8 cellular contexts compared by ENCODE assay signal in the genomic region with DNA sequence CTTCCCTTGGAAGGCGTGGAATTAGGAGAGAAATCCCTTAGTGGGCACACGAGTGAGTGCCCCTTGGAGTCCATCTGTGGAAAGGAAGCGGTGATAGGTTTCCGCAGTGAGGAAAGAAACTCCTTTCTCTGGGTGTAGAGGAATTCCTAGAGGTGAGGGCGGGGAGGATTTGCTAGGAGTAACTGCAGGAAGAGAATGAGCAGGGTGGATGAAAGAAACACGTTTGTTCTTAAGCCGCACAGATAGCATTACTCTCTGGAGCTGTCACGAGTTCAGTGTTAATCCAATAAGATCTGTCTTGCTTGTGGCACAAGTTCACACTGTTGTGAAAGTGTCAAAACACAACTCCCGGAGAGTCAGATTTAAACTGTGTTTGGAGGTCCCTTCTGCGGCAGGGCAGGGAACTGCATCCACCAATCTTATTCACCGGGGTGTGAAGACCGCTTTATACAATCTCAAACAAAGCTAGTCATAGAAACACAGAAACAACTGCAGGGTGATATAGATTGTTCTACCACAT. TPM values are rescaled to one million over a fixed set of nuclear protein-coding genes. Genes with fewer than 3 reads are reported as not detected.
DNase-seq lines count a peak whose midpoint lies in the region; ATAC-seq and TF ChIP-seq lines count a peak whose summit lies in the region.

No MANE protein-coding gene starts in this region.

- H3K4me3 Mint-ChIP-seq in activated T-helper 2 cell treated with anti-CD3 and anti-CD28 coated beads, Interferon-gamma antibody, Interleukin-2, Interleukin-4, amounts not matched to agents 10 μg/mL and 5 μg/mL and 100 μg/mL, durations not matched to agents 14 hours and 24 hours and 36 hours (ENCODE audit: low read depth): peak overlapping the region; percentile 62

- H3K4me1 ChIP-seq in ES-I3 (ENCODE audit: insufficient read depth, low read length) (no peaks in the 10 kb centered on the region), cardiac muscle cell (ENCODE audit: low read depth) (no peaks in the 10 kb centered on the region)

- H3K4me3 ChIP-seq in cardiac muscle cell: peak overlapping the region; percentile 15

- H3K27ac ChIP-seq in cardiac muscle cell: no peak overlapping the region

- peak overlapping the region; percentile 36 for H3K27ac Mint-ChIP-seq in activated T-helper 2 cell treated with anti-CD3 and anti-CD28 coated beads, Interferon-gamma antibody, Interleukin-2, Interleukin-4, amounts not matched to agents 10 μg/mL and 5 μg/mL and 100 μg/mL, durations not matched to agents 14 hours and 24 hours and 36 hours

- peak; percentile 81 for DNase-seq in GM20000 (ENCODE audit: low spot score)
- peak; percentile 28 for DNase-seq in activated T-helper 2 cell treated with anti-CD3 and anti-CD28 coated beads, Interferon-gamma antibody, Interleukin-2, Interleukin-4, amounts not matched to agents 10 μg/mL and 5 μg/mL and 100 μg/mL, durations not matched to agents 14 hours and 24 hours and 36 hours (ENCODE audit: low spot score)
- DNase-seq in cardiac muscle cell (ENCODE audit: low read depth in 1 of 2, low spot score in 1 of 2): peak; percentile 39 to 85
- peak; percentile 34 for DNase-seq in pons (ENCODE audit: low spot score)
- no peak for DNase-seq in NCI-H510A treated with DMSO at 0.1 percent for 48 hours (lab: John Stamatoyannopoulos, UW)
- DNase-seq in 8988T: no peak

- peaks cover 62% of the 10 kb centered on the region for H3K27me3 Mint-ChIP-seq in activated T-helper 2 cell treated with anti-CD3 and anti-CD28 coated beads, Interferon-gamma antibody, Interleukin-2, Interleukin-4, amounts not matched to agents 10 μg/mL and 5 μg/mL and 100 μg/mL, durations not matched to agents 14 hours and 24 hours and 36 hours (ENCODE audit: low read depth)

- intact Hi-C loops in activated T-helper 2 cell treated with anti-CD3 and anti-CD28 coated beads, Interferon-gamma antibody, Interleukin-2, Interleukin-4, amounts not matched to agents 10 μg/mL and 5 μg/mL and 100 μg/mL, durations not matched to agents 14 hours and 24 hours and 36 hours (cut with micrococcal nuclease): loop anchor here (1.0 to 10.0 kb wide), 7 partner anchors 101 to 525 kb away; a partner anchor contains a TSS

- H3K27me3 ChIP-seq in cardiac muscle cell: peaks cover 93% of the 10 kb centered on the region

- peak; percentile 63 for ATAC-seq in HG03571 (IDR thresholded peaks at IDR 0.05; ENCODE audit: unreplicated experiment)

- H3K9me3 ChIP-seq in ES-I3 (ENCODE audit: control insufficient read depth, insufficient read depth, low read length): no peaks in the 10 kb centered on the region
- H3K9me3 ChIP-seq in cardiac muscle cell (ENCODE audit: low read depth): no peaks in the 10 kb centered on the region

- H3K36me3 ChIP-seq in ES-I3 (ENCODE audit: insufficient read depth, low read length): no peaks in the 10 kb centered on the region
- no peaks in the 10 kb centered on the region for H3K36me3 ChIP-seq in cardiac muscle cell

- no peaks in the 10 kb centered on the region for H3K9me3 Mint-ChIP-seq in activated T-helper 2 cell treated with anti-CD3 and anti-CD28 coated beads, Interferon-gamma antibody, Interleukin-2, Interleukin-4, amounts not matched to agents 10 μg/mL and 5 μg/mL and 100 μg/mL, durations not matched to agents 14 hours and 24 hours and 36 hours

- peak overlapping the region; percentile 42; the same call in 1 of the 2 replicates for H3K9ac ChIP-seq in ES-I3 (ENCODE audit: low read depth, low read length)

- H3K36me3 Mint-ChIP-seq in activated T-helper 2 cell treated with anti-CD3 and anti-CD28 coated beads, Interferon-gamma antibody, Interleukin-2, Interleukin-4, amounts not matched to agents 10 μg/mL and 5 μg/mL and 100 μg/mL, durations not matched to agents 14 hours and 24 hours and 36 hours (ENCODE audit: low read depth): no peaks in the 10 kb centered on the region

- TF ChIP-seq CTCF in GM20000 (IDR thresholded peaks at IDR 0.05; ENCODE audit: extremely low read depth, missing control alignments): peak; percentile 44
- peak; percentile 61 for TF ChIP-seq CTCF in cardiac muscle cell (IDR thresholded peaks at IDR 0.05; ENCODE audit: low read depth, low read length)

- peaks cover 20% of the 10 kb centered on the region for H3K4me1 Mint-ChIP-seq in activated T-helper 2 cell treated with anti-CD3 and anti-CD28 coated beads, Interferon-gamma antibody, Interleukin-2, Interleukin-4, amounts not matched to agents 10 μg/mL and 5 μg/mL and 100 μg/mL, durations not matched to agents 14 hours and 24 hours and 36 hours (ENCODE audit: low read depth)

RNA-seq across cellular contexts. Expression of a gene that starts 1.2 kb away (rescaled TPM):
- total RNA-seq in activated T-helper 2 cell treated with anti-CD3 and anti-CD28 coated beads, Interferon-gamma antibody, Interleukin-2, Interleukin-4, amounts not matched to agents 10 μg/mL and 5 μg/mL and 100 μg/mL, durations not matched to agents 14 hours and 24 hours and 36 hours: 0.14 TPM in 2 replicates
- total RNA-seq in cardiac muscle cell: not detected in 2 replicates
- polyA plus RNA-seq in cardiac muscle cell: not detected in 2 replicates

Comparison
In these comparisons a context has a peak if more than half of its experiments do, and no peak if none do; other contexts are left out.
1. DNase-seq: peak in GM20000 (single experiment), activated T-helper 2 cell treated with anti-CD3 and anti-CD28 coated beads, Interferon-gamma antibody, Interleukin-2, Interleukin-4, amounts not matched to agents 10 μg/mL and 5 μg/mL and 100 μg/mL, durations not matched to agents 14 hours and 24 hours and 36 hours (single experiment), cardiac muscle cell (2 of 2) and pons (single experiment); none in NCI-H510A treated with DMSO at 0.1 percent for 48 hours (single experiment) and 8988T (single experiment).